In the genomic region with DNA sequence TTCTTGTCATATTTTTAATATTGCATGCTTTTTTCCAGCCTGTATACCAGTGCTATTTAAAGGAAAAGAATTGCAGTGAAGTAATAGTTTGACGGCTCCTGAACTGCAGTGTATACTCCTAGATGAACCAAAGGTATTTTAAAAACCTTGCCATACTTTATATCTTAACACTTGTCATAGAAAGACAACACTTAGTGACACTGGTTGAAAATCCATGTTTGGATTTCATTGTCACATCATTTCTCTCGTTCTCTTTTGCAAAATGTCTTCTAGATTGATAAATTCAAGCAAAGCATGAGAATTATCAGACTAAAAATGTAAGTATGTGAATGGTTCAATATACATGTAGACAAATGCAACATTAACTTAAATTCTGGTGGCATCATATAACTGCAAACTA, we compare ENCODE assay signal across 4 cellular contexts.
"Had no signal": no experiment of that assay in that cellular context is flagged by ENCODE, and none has a peak within 500 bp of the region (broad histone marks: within the 10 kb centered on the region; RNA-seq: fewer than 3 reads in every experiment).

No MANE protein-coding gene starts in this region.

- H3K4me2 ChIP-seq: GM23338 had no signal

- H3K4me1 Mint-ChIP-seq: GM23338, H9 had no signal

- H3K9me3 Mint-ChIP-seq: GM23338, H9 had no signal

- DNase-seq: H9, HCEC 1CT, IMR-90 had no signal

- H3K4me3 ChIP-seq: GM23338 had no signal

- H3K4me3 Mint-ChIP-seq: GM23338, H9 had no signal

- H3K27ac Mint-ChIP-seq: GM23338, H9 had no signal

- H2AFZ ChIP-seq: GM23338 had no signal
